ENCODE assay signal across 2 cellular contexts in the genomic region with DNA sequence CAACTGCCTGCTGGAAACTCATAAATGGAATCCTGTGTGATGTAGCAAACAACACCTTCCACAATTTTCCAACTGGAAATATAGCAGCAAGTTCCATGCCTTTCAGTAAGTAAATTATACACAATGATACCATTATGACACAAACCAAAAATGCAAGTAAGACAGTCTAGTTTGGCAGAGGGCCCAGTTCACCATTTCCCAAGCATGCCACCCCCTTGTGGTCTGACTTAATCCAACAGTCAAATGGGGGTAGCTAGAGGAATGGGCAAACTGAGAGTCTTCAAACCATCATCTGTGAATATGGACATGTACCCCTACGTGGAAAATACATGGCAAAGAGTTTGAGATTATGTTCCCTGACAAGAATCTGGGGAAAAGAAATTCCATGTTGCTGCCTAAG.
TF ChIP-seq lines count a peak whose summit lies in the region.

No MANE protein-coding gene starts in this region.

TF ChIP-seq in SK-N-SH, 30 proteins besides CTCF, POLR2A, EP300 and RAD21:
- no peak for TF ChIP-seq POLR2AphosphoS5 (IDR thresholded peaks at IDR 0.05; ENCODE audit: low read depth, low read length)
- TF ChIP-seq GABPA (IDR thresholded peaks at IDR 0.05; ENCODE audit: low read depth): no peak
- no peak for TF ChIP-seq MAX (IDR thresholded peaks at IDR 0.05; ENCODE audit: low read depth)
- no peak for TF ChIP-seq FOXJ3 (CRISPR knock-in tag; IDR thresholded peaks at IDR 0.05)
- no peak for TF ChIP-seq YY1 (IDR thresholded peaks at IDR 0.05; ENCODE audit: low read depth)
- no peak for TF ChIP-seq ELF1 (IDR thresholded peaks at IDR 0.05)
- no peak for TF ChIP-seq IRF3 (IDR thresholded peaks at IDR 0.05; ENCODE audit: low read depth, low read length)
- no peak for TF ChIP-seq USF2 (IDR thresholded peaks at IDR 0.05; ENCODE audit: borderline replicate concordance, low read depth, low read length)
- TF ChIP-seq, protein P1, sequence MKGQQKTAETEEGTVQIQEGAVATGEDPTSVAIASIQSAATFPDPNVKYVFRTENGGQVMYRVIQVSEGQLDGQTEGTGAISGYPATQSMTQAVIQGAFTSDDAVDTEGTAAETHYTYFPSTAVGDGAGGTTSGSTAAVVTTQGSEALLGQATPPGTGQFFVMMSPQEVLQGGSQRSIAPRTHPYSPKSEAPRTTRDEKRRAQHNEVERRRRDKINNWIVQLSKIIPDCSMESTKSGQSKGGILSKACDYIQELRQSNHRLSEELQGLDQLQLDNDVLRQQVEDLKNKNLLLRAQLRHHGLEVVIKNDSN (IDR thresholded peaks at IDR 0.05; ENCODE audit: borderline replicate concordance, low read depth): no peak
- TF ChIP-seq TCF12 (IDR thresholded peaks at IDR 0.05): no peak
- TF ChIP-seq ZBTB33 (IDR thresholded peaks at IDR 0.05; ENCODE audit: borderline replicate concordance, low read depth): no peak
- TF ChIP-seq FOXM1 (IDR thresholded peaks at IDR 0.05; ENCODE audit: low read depth): no peak
- TF ChIP-seq MXI1 (IDR thresholded peaks at IDR 0.05; ENCODE audit: low read depth, low read length): no peak
- TF ChIP-seq REST (IDR thresholded peaks at IDR 0.05; ENCODE audit: low read depth, low read length): no peak
- TF ChIP-seq TAF1 (IDR thresholded peaks at IDR 0.05; ENCODE audit: borderline replicate concordance, low read depth, low read length): no peak
- no peak for TF ChIP-seq RFX5 (IDR thresholded peaks at IDR 0.05; ENCODE audit: low read length)
- TF ChIP-seq RCOR1 (IDR thresholded peaks at IDR 0.05; ENCODE audit: low read length): no peak
- no peak for TF ChIP-seq FOSL2 (IDR thresholded peaks at IDR 0.05; ENCODE audit: borderline replicate concordance, low read depth)
- no peak for TF ChIP-seq SIN3A (IDR thresholded peaks at IDR 0.05; ENCODE audit: borderline replicate concordance, low read depth, low read length)
- TF ChIP-seq RXRA (IDR thresholded peaks at IDR 0.05; ENCODE audit: borderline replicate concordance, low read depth): no peak

TF ChIP-seq in SK-N-SH treated with all-trans-retinoic acid at 6 μM for 48 hours, 23 proteins besides CTCF, POLR2A, EP300 and RAD21:
- TF ChIP-seq POU6F1 (CRISPR knock-in tag; IDR thresholded peaks at IDR 0.05; ENCODE audit: borderline replicate concordance, low read depth) (no peak), OSR1 (CRISPR knock-in tag; IDR thresholded peaks at IDR 0.05) (no peak), ISL1 (CRISPR knock-in tag; IDR thresholded peaks at IDR 0.05) (no peak), TCF4 (CRISPR knock-in tag; IDR thresholded peaks at IDR 0.05; ENCODE audit: borderline replicate concordance) (no peak), ZFP3 (CRISPR knock-in tag; IDR thresholded peaks at IDR 0.05) (no peak), ZNF8 (CRISPR knock-in tag; IDR thresholded peaks at IDR 0.05) (no peak), GLIS3 (CRISPR knock-in tag; IDR thresholded peaks at IDR 0.05) (no peak), ZNF70 (CRISPR knock-in tag; IDR thresholded peaks at IDR 0.05) (no peak), ESRRG (CRISPR knock-in tag; IDR thresholded peaks at IDR 0.05) (no peak), ZC3H10 (CRISPR knock-in tag; IDR thresholded peaks at IDR 0.05) (no peak), ZNF565 (CRISPR knock-in tag; conservative IDR thresholded peaks at IDR 0.05; ENCODE audit: low read depth) (no peak), ZFP30 (CRISPR knock-in tag; IDR thresholded peaks at IDR 0.05) (no peak), SNAI2 (CRISPR knock-in tag; IDR thresholded peaks at IDR 0.05) (no peak), BACH2 (CRISPR knock-in tag; IDR thresholded peaks at IDR 0.05; ENCODE audit: borderline replicate concordance) (no peak), CSRNP3 (CRISPR knock-in tag; IDR thresholded peaks at IDR 0.05) (no peak), ARNTL (CRISPR knock-in tag; IDR thresholded peaks at IDR 0.05; ENCODE audit: borderline replicate concordance, low read depth) (no peak)
- TF ChIP-seq, protein P2, sequence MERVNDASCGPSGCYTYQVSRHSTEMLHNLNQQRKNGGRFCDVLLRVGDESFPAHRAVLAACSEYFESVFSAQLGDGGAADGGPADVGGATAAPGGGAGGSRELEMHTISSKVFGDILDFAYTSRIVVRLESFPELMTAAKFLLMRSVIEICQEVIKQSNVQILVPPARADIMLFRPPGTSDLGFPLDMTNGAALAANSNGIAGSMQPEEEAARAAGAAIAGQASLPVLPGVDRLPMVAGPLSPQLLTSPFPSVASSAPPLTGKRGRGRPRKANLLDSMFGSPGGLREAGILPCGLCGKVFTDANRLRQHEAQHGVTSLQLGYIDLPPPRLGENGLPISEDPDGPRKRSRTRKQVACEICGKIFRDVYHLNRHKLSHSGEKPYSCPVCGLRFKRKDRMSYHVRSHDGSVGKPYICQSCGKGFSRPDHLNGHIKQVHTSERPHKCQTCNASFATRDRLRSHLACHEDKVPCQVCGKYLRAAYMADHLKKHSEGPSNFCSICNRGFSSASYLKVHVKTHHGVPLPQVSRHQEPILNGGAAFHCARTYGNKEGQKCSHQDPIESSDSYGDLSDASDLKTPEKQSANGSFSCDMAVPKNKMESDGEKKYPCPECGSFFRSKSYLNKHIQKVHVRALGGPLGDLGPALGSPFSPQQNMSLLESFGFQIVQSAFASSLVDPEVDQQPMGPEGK (CRISPR knock-in tag; IDR thresholded peaks at IDR 0.05; ENCODE audit: borderline replicate concordance): no peak
- TF ChIP-seq, protein P3, sequence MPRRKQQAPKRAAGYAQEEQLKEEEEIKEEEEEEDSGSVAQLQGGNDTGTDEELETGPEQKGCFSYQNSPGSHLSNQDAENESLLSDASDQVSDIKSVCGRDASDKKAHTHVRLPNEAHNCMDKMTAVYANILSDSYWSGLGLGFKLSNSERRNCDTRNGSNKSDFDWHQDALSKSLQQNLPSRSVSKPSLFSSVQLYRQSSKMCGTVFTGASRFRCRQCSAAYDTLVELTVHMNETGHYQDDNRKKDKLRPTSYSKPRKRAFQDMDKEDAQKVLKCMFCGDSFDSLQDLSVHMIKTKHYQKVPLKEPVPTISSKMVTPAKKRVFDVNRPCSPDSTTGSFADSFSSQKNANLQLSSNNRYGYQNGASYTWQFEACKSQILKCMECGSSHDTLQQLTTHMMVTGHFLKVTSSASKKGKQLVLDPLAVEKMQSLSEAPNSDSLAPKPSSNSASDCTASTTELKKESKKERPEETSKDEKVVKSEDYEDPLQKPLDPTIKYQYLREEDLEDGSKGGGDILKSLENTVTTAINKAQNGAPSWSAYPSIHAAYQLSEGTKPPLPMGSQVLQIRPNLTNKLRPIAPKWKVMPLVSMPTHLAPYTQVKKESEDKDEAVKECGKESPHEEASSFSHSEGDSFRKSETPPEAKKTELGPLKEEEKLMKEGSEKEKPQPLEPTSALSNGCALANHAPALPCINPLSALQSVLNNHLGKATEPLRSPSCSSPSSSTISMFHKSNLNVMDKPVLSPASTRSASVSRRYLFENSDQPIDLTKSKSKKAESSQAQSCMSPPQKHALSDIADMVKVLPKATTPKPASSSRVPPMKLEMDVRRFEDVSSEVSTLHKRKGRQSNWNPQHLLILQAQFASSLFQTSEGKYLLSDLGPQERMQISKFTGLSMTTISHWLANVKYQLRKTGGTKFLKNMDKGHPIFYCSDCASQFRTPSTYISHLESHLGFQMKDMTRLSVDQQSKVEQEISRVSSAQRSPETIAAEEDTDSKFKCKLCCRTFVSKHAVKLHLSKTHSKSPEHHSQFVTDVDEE (CRISPR knock-in tag; IDR thresholded peaks at IDR 0.05): no peak
